ENCODE assay signal across 12 cellular contexts in genomic region chr5:115428248-115428647, GRCh38.
DNase-seq lines count a peak whose midpoint lies in the region; ATAC-seq and TF ChIP-seq lines count a peak whose summit lies in the region.
"Had no signal": no experiment of that assay in that cellular context is flagged by ENCODE, and none has a peak within 500 bp of the region (broad histone marks: within the 10 kb centered on the region; RNA-seq: fewer than 3 reads in every experiment).

No MANE protein-coding gene starts in this region.

- H3K27ac Mint-ChIP-seq in nephron progenitor cell = peak overlapping the region; percentile 52
- H3K27ac Mint-ChIP-seq: CD4-positive, CD25-positive, alpha-beta regulatory T cell had no signal

- H3K36me3 ChIP-seq in HEK293 (ENCODE audit: control insufficient read depth in 2 of 2, insufficient read depth in 1 of 2, low read length in 2 of 2) (no peaks in the 10 kb centered on the region), PC-9 (ENCODE audit: low read depth) (no peaks in the 10 kb centered on the region)

- H3K9me3 ChIP-seq in HEK293 (ENCODE audit: control insufficient read depth, insufficient read depth, low read depth, low read length) (no peaks in the 10 kb centered on the region), PC-9 (ENCODE audit: insufficient read depth, low read depth) (peaks cover 4% of the 10 kb centered on the region; the same call in 1 of the 2 replicates)

- peaks cover 17% of the 10 kb centered on the region for H3K27me3 Mint-ChIP-seq in nephron progenitor cell (ENCODE audit: low read depth, poor library complexity)
- H3K27me3 Mint-ChIP-seq: CD4-positive, CD25-positive, alpha-beta regulatory T cell had no signal

- CTCF ChIA-PET in HEK293 (lab: Yijun Ruan, JAX) (no interaction called here), PC-9 (lab: Charles Lee) (no interaction called here), GM10248 (lab: Yijun Ruan, JAX) (no interaction called here)

- intact Hi-C loops in PC-9 (cut with micrococcal nuclease; ENCODE audit: unreplicated experiment) = no loop called here

- no peaks in the 10 kb centered on the region for H3K36me3 Mint-ChIP-seq in nephron progenitor cell (ENCODE audit: low read depth)
- H3K36me3 Mint-ChIP-seq: CD4-positive, CD25-positive, alpha-beta regulatory T cell had no signal

- no peaks in the 10 kb centered on the region for H3K9me3 Mint-ChIP-seq in nephron progenitor cell
- H3K9me3 Mint-ChIP-seq: CD4-positive, CD25-positive, alpha-beta regulatory T cell had no signal

- in situ Hi-C loops in G401 (cut with HindIII; ENCODE audit: low sequenced_read_pairs) = no loop called here

- no peak for ATAC-seq in GM19455 (IDR thresholded peaks at IDR 0.05; ENCODE audit: unreplicated experiment)
- ATAC-seq: K562 had no signal

- H3K9me2 ChIP-seq in PC-9 (ENCODE audit: insufficient read depth) = no peaks in the 10 kb centered on the region

- H2AFZ ChIP-seq in PC-9 = no peak overlapping the region

- no peak for DNase-seq in PC-9
- no peak for DNase-seq in nephron progenitor cell
- no peak for DNase-seq in GM10248 (ENCODE audit: extremely low spot score)
- no peak for DNase-seq in G401 (ENCODE audit: low spot score)
- DNase-seq: CD4-positive, CD25-positive, alpha-beta regulatory T cell; DMS 273 treated with DMSO at 0.1 percent for 48 hours; HCEC 1CT had no signal

- H3K4me1 ChIP-seq in HEK293 (ENCODE audit: control insufficient read depth, insufficient read depth, low read length) = 0 out of 2 replicates have a peak, but pooled peaks cover 5% of the 10 kb centered on the region
- H3K4me1 ChIP-seq in PC-9 (replicated peaks; ENCODE audit: insufficient read depth) = peaks cover 63% of the 10 kb centered on the region

- H3K27me3 ChIP-seq in PC-9 (ENCODE audit: insufficient read depth, low read depth) = no peaks in the 10 kb centered on the region

- no peak for TF ChIP-seq CTCF in C4-2B (conservative IDR thresholded peaks at IDR 0.05)
- TF ChIP-seq CTCF in HEK293 (tag by site-specific recombination; IDR thresholded peaks at IDR 0.05) = no peak
- no peak for TF ChIP-seq CTCF in PC-9 (conservative IDR thresholded peaks at IDR 0.05)
- TF ChIP-seq CTCF in nephron progenitor cell (IDR thresholded peaks at IDR 0.05) = no peak
- TF ChIP-seq CTCF in GM10248 (IDR thresholded peaks at IDR 0.05; ENCODE audit: control extremely low read depth, extremely low read depth, low read depth, missing control alignments) = no peak

- H3K79me2 ChIP-seq in PC-9 (ENCODE audit: low read depth) = no peaks in the 10 kb centered on the region

- H4K20me1 ChIP-seq in PC-9 (ENCODE audit: insufficient read depth) = no peaks in the 10 kb centered on the region

- no peak overlapping the region for H3K4me3 Mint-ChIP-seq in nephron progenitor cell
- H3K4me3 Mint-ChIP-seq: CD4-positive, CD25-positive, alpha-beta regulatory T cell had no signal

- peak overlapping the region; percentile 71 for H3K27ac ChIP-seq in C4-2B
- H3K27ac ChIP-seq in HEK293 (ENCODE audit: extremely low read depth, low read depth, low read length) = no peak overlapping the region
- peak overlapping the region; percentile 86 for H3K27ac ChIP-seq in PC-9
- H3K27ac ChIP-seq: HL-60 had no signal

- H3K4me2 ChIP-seq in PC-9 = peak overlapping the region; percentile 63; the same call in 1 of the 2 replicates

- peaks cover 42% of the 10 kb centered on the region for H3F3A ChIP-seq in PC-9 (ENCODE audit: insufficient read depth, low read depth)

- H3K4me3 ChIP-seq in HEK293 (ENCODE audit: low read depth, low read length) = no peak overlapping the region
- no peak overlapping the region for H3K4me3 ChIP-seq in PC-9
- H3K4me3 ChIP-seq: K562 had no signal

- H3K4me1 Mint-ChIP-seq in nephron progenitor cell = peaks cover 52% of the 10 kb centered on the region
- H3K4me1 Mint-ChIP-seq: CD4-positive, CD25-positive, alpha-beta regulatory T cell had no signal

- BruUV-seq in PC-9 (replicated peaks; lab: Mats Ljungman, UMichigan) = no TSS peak

- POLR2A ChIA-PET in HEK293 (lab: Yijun Ruan, JAX) (no interaction called here), PC-9 (lab: Charles Lee; ENCODE audit: unreplicated experiment) (no interaction called here), GM10248 (lab: Yijun Ruan, JAX) (no interaction called here)

TF ChIP-seq in HEK293, 187 proteins besides CTCF, POLR2A, EP300 and RAD21:
- TF ChIP-seq GLIS1 (tag by site-specific recombination; IDR thresholded peaks at IDR 0.05) (peak; percentile 9; the same call in 1 of the 2 replicates), ELK4 (IDR thresholded peaks at IDR 0.05; ENCODE audit: borderline replicate concordance, low read depth, low read length) (no peak), EGR2 (tag by site-specific recombination; IDR thresholded peaks at IDR 0.05; ENCODE audit: low read depth) (no peak), GLIS2 (tag by site-specific recombination; IDR thresholded peaks at IDR 0.05) (no peak), TRIM28 (IDR thresholded peaks at IDR 0.05; ENCODE audit: borderline replicate concordance, low read length) (no peak)
TF ChIP-seq in HEK293: peak in this region for 1.
